Comparison of ENCODE assay signal across 9 cellular contexts in the genomic region with DNA sequence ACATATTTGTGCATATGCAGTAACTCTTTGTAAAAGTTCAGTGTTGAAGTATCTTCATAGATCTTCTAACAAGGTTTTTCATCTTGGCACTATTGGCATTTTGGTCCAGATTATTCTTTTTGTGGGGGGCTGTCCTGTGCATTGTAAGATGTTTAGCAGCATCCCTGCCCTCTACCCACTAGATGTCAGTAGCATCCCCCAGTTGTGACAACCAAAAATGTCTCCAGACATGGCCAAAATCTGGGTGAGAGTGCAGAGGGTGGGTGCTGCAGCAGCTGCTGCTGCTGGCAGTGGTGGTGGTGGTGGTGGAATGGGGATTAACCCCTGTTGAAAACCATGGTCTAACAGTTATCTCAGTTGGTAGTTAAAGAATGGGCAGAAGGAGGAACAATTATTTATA.
DNase-seq lines count a peak whose midpoint lies in the region; ATAC-seq, FAIRE-seq and TF ChIP-seq lines count a peak whose summit lies in the region.
"Had no signal": no experiment of that assay in that cellular context is flagged by ENCODE, and none has a peak within 500 bp of the region (broad histone marks: within the 10 kb centered on the region; RNA-seq: fewer than 3 reads in every experiment).

No MANE protein-coding gene starts in this region.

- no peak overlapping the region for H3K4me2 ChIP-seq in IMR-90 (ENCODE audit: low read depth, low read length)

- no peak overlapping the region for H2AK9ac ChIP-seq in IMR-90 (replicated peaks; ENCODE audit: low read depth, low read length, poor library complexity)

- TF ChIP-seq POLR2A in IMR-90 (IDR thresholded peaks at IDR 0.05; ENCODE audit: low read depth, low read length), result no peak

- H3K4me1 Mint-ChIP-seq in effector memory CD8-positive, alpha-beta T cell (ENCODE audit: low read depth in 2 of 2), result no peaks in the 10 kb centered on the region

- H3K36me3 ChIP-seq in IMR-90 (ENCODE audit: control insufficient read depth, insufficient read depth, low read length) (no peaks in the 10 kb centered on the region), kidney epithelial cell (ENCODE audit: control insufficient read depth, insufficient read depth, low read length) (no peaks in the 10 kb centered on the region)

- no peak for FAIRE-seq in HTR-8/SVneo (lab: Jason Lieb, UNC)

- POLR2A ChIA-PET in IMR-90 (lab: Charles Lee; ENCODE audit: unreplicated experiment), result no interaction called here

- H2BK120ac ChIP-seq in IMR-90 (ENCODE audit: low read depth, low read length), result no peak overlapping the region

- no peak for TF ChIP-seq RAD21 in IMR-90 (IDR thresholded peaks at IDR 0.05; ENCODE audit: low read length)

- H3K9ac ChIP-seq in IMR-90 (ENCODE audit: low read depth, low read length), result no peak overlapping the region

- no peak overlapping the region for H3K4ac ChIP-seq in IMR-90 (ENCODE audit: low read depth, low read length)

- H3K18ac ChIP-seq in IMR-90 (ENCODE audit: low read depth, low read length), result no peak overlapping the region

- H3K56ac ChIP-seq in IMR-90 (ENCODE audit: extremely low read depth, insufficient read depth, low read length), result no peak overlapping the region

- H3K27ac ChIP-seq in IMR-90 (ENCODE audit: insufficient read depth, low read length), result no peak overlapping the region

- H3K23ac ChIP-seq in IMR-90 (ENCODE audit: low read depth, low read length), result no peak overlapping the region

- H4K8ac ChIP-seq in IMR-90 (ENCODE audit: low read depth in 2 of 2, low read length in 2 of 2), result no peak overlapping the region

- no peak overlapping the region for H2BK15ac ChIP-seq in IMR-90 (ENCODE audit: low read depth, low read length)

- CTCF ChIA-PET in IMR-90 (lab: Yijun Ruan, JAX), result no interaction called here

- H3K27me3 ChIP-seq in IMR-90 (ENCODE audit: control insufficient read depth, insufficient read depth, low read length) (peaks cover 1% of the 10 kb centered on the region; the same call in 1 of the 2 replicates), kidney epithelial cell (ENCODE audit: control insufficient read depth, insufficient read depth, low read length) (no peaks in the 10 kb centered on the region)

- H3K9me3 ChIP-seq in IMR-90 (ENCODE audit: control insufficient read depth, insufficient read depth, low read length), result no peaks in the 10 kb centered on the region

- no peak overlapping the region for H3K14ac ChIP-seq in IMR-90 (replicated peaks; ENCODE audit: low read depth, low read length)

- in situ Hi-C loops in IMR-90 (cut with MboI; ENCODE audit: low sequenced_read_pairs), result no loop called here

- H3K79me1 ChIP-seq in IMR-90 (ENCODE audit: low read depth in 1 of 2, low read length in 2 of 2), result no peaks in the 10 kb centered on the region

- BruUV-seq in IMR-90 (replicated peaks; lab: Mats Ljungman, UMichigan), result no TSS peak

- no peaks in the 10 kb centered on the region for H3K9me1 ChIP-seq in IMR-90 (ENCODE audit: insufficient read depth, low read length)

- no peak overlapping the region for H4K5ac ChIP-seq in IMR-90 (ENCODE audit: low read depth, low read length)

- no peaks in the 10 kb centered on the region for H3K36me3 Mint-ChIP-seq in effector memory CD8-positive, alpha-beta T cell (ENCODE audit: insufficient read depth)
- H3K36me3 Mint-ChIP-seq: activated naive CD8-positive, alpha-beta T cell had no signal

- TF ChIP-seq CTCF in GM10266 (IDR thresholded peaks at IDR 0.05; ENCODE audit: control insufficient read depth, insufficient read depth, low read depth, missing control alignments) (peak; percentile 30), IMR-90 (conservative IDR thresholded peaks at IDR 0.05; ENCODE audit: low read depth, low read length) (0 out of 2 replicates have a peak, but pooled peaks have one; percentile 7), kidney epithelial cell (IDR thresholded peaks at IDR 0.05; ENCODE audit: insufficient read depth, low read length, poor library complexity, severe bottlenecking) (peak; percentile 23)

- intact Hi-C loops in IMR-90 (cut with micrococcal nuclease), result no loop called here

- ATAC-seq in IMR-90 (ENCODE audit: low read depth), result no peak
- no peak for ATAC-seq in HG03565 (IDR thresholded peaks at IDR 0.05; ENCODE audit: unreplicated experiment)
- ATAC-seq in GM21360 (IDR thresholded peaks at IDR 0.05; ENCODE audit: unreplicated experiment), result no peak
- ATAC-seq in effector memory CD8-positive, alpha-beta T cell (replicated peaks), result no peak

- H3K4me1 ChIP-seq in IMR-90 (ENCODE audit: control insufficient read depth, insufficient read depth, low read length), result no peaks in the 10 kb centered on the region

- H3K4me3 ChIP-seq in IMR-90 (ENCODE audit: insufficient read depth, low read depth, low read length) (no peak overlapping the region), kidney epithelial cell (ENCODE audit: low read depth, low read length) (no peak overlapping the region)

- no peak overlapping the region for H2BK20ac ChIP-seq in IMR-90 (ENCODE audit: low read depth, low read length)

- H3K4me3 Mint-ChIP-seq in effector memory CD8-positive, alpha-beta T cell, result no peak overlapping the region
- H3K4me3 Mint-ChIP-seq: activated naive CD8-positive, alpha-beta T cell had no signal

- dilution Hi-C loops in IMR-90 (cut with HindIII; ENCODE audit: low sequenced_read_pairs, unreplicated experiment), result no loop called here

- peaks cover 0 to 8% of the 10 kb centered on the region in 2 donors for H3K27me3 Mint-ChIP-seq in effector memory CD8-positive, alpha-beta T cell

- DNase-seq in GM10266 (ENCODE audit: extremely low spot score), result no peak
- no peak for DNase-seq in IMR-90
- DNase-seq in SHP77 (lab: John Stamatoyannopoulos, UW), result peak; percentile 23 to 42
- DNase-seq in kidney epithelial cell (ENCODE audit: low read depth), result no peak
- DNase-seq in HTR-8/SVneo (ENCODE audit: insufficient read length, low spot score), result no peak
- no peak for DNase-seq in effector memory CD8-positive, alpha-beta T cell

- no peaks in the 10 kb centered on the region for H4K20me1 ChIP-seq in IMR-90 (ENCODE audit: insufficient read depth, low read length)

- H4K91ac ChIP-seq in IMR-90 (ENCODE audit: insufficient read depth, low read depth, low read length), result no peak overlapping the region

- H3K9me3 Mint-ChIP-seq in effector memory CD8-positive, alpha-beta T cell, result peaks cover 0 to 7% of the 10 kb centered on the region in 2 donors

- H2BK5ac ChIP-seq in IMR-90 (ENCODE audit: low read depth, low read length, poor library complexity, severe bottlenecking), result no peak overlapping the region

- H3K27ac Mint-ChIP-seq in effector memory CD8-positive, alpha-beta T cell, result no peak overlapping the region
- H3K27ac Mint-ChIP-seq: activated naive CD8-positive, alpha-beta T cell had no signal

- no peak overlapping the region for H2AK5ac ChIP-seq in IMR-90 (ENCODE audit: low read depth, low read length)

- no peak overlapping the region for H2AFZ ChIP-seq in IMR-90 (replicated peaks; ENCODE audit: low read length, poor library complexity)

TF ChIP-seq in IMR-90, 13 proteins besides CTCF, POLR2A, EP300 and RAD21:
- TF ChIP-seq SMC3 (IDR thresholded peaks at IDR 0.05; ENCODE audit: low read depth, low read length), result no peak
- no peak for TF ChIP-seq NFE2L2 (IDR thresholded peaks at IDR 0.05; ENCODE audit: low read depth, low read length)
- no peak for TF ChIP-seq MXI1 (IDR thresholded peaks at IDR 0.05; ENCODE audit: borderline replicate concordance, low read depth, low read length)
- no peak for TF ChIP-seq RCOR1 (IDR thresholded peaks at IDR 0.05; ENCODE audit: insufficient replicate concordance, low read length)
- TF ChIP-seq RFX5 (IDR thresholded peaks at IDR 0.05; ENCODE audit: low read depth, low read length), result no peak
- TF ChIP-seq USF2 (IDR thresholded peaks at IDR 0.05; ENCODE audit: low read depth, low read length), result no peak

Comparison
In these comparisons a context has a peak if more than half of its experiments do, and no peak if none do; other contexts are left out.
1. DNase-seq: peak in SHP77 (2 of 2); none in GM10266 (single experiment), IMR-90 (single experiment), kidney epithelial cell (single experiment), HTR-8/SVneo (single experiment) and effector memory CD8-positive, alpha-beta T cell (0 of 3).
2. Peak in every context shown above with its lines, with median percentiles within 50 percentile points of each other: CTCF ChIP-seq.